Comparison of ENCODE assay signal across 10 cellular contexts in genomic region chr12:94689002-94689645, GRCh38. TPM values are rescaled to one million over a fixed set of nuclear protein-coding genes. Genes with fewer than 3 reads are reported as not detected.
A peak's percentile ranks its signal among the peaks of the same experiment; 100 is the strongest.
DNase-seq lines count a peak whose midpoint lies in the region; ATAC-seq lines count a peak whose summit lies in the region.
"Had no signal": no experiment of that assay in that cellular context is flagged by ENCODE, and none has a peak within 500 bp of the region (broad histone marks: within the 10 kb centered on the region; RNA-seq: fewer than 3 reads in every experiment).

No MANE protein-coding gene starts in this region.

- no peaks in the 10 kb centered on the region for H3K36me3 ChIP-seq in skeletal muscle satellite cell (ENCODE audit: insufficient read depth, low read length)
- no peaks in the 10 kb centered on the region for H3K36me3 ChIP-seq in CD4-positive, alpha-beta memory T cell (ENCODE audit: insufficient read depth, low read length)

- intact Hi-C loops in CD4-positive, alpha-beta memory T cell (cut with micrococcal nuclease): no loop called here
- intact Hi-C loops in left colon (cut with DNase I, micrococcal nuclease): no loop called here

- POLR2A ChIA-PET in CD4-positive, alpha-beta memory T cell (lab: Charles Lee; ENCODE audit: partially characterized antibody): no interaction called here

- peaks cover 17% of the 10 kb centered on the region for H3K4me1 ChIP-seq in skeletal muscle satellite cell (ENCODE audit: control insufficient read depth, insufficient read depth, low read length)
- no peaks in the 10 kb centered on the region for H3K4me1 ChIP-seq in CD4-positive, alpha-beta memory T cell (ENCODE audit: insufficient read depth, low read length)

- H3K4me3 Mint-ChIP-seq in CD4-positive, alpha-beta memory T cell: no peak overlapping the region
- H3K4me3 Mint-ChIP-seq: activated naive CD8-positive, alpha-beta T cell treated with anti-CD3 and anti-CD28 coated beads, Interleukin-2, amount 10 ng/mL, durations not matched to agents 7 days and 5 days had no signal

- peaks cover 4% of the 10 kb centered on the region for H3K27me3 ChIP-seq in skeletal muscle satellite cell (ENCODE audit: control insufficient read depth, insufficient read depth, low read length)
- H3K27me3 ChIP-seq in CD4-positive, alpha-beta memory T cell (ENCODE audit: insufficient read depth, low read length): no peaks in the 10 kb centered on the region

- CTCF ChIA-PET in CD4-positive, alpha-beta memory T cell (lab: Charles Lee; ENCODE audit: partially characterized antibody): no interaction called here

- H3K4me1 Mint-ChIP-seq in CD4-positive, alpha-beta memory T cell: no peaks in the 10 kb centered on the region

- no peaks in the 10 kb centered on the region for H3K9me3 ChIP-seq in skeletal muscle satellite cell (replicated peaks; ENCODE audit: low read length)
- H3K9me3 ChIP-seq in CD4-positive, alpha-beta memory T cell (ENCODE audit: control insufficient read depth in 1 of 2, low read length in 2 of 2): no peaks in the 10 kb centered on the region

- peak; percentile 53 for ATAC-seq in GM18520 (IDR thresholded peaks at IDR 0.05; ENCODE audit: unreplicated experiment)
- no peak for ATAC-seq in left colon

- H3K27ac Mint-ChIP-seq in CD4-positive, alpha-beta memory T cell: no peak overlapping the region
- H3K27ac Mint-ChIP-seq: activated naive CD8-positive, alpha-beta T cell treated with anti-CD3 and anti-CD28 coated beads, Interleukin-2, amount 10 ng/mL, durations not matched to agents 7 days and 5 days had no signal

- H3K27me3 Mint-ChIP-seq in CD4-positive, alpha-beta memory T cell: no peaks in the 10 kb centered on the region

- peak; percentile 77 for DNase-seq in MV-4-11 (lab: John Stamatoyannopoulos, UW)
- peak; percentile 41 for DNase-seq in fibroblast of gingiva (ENCODE audit: low read depth)
- no peak for DNase-seq in CD4-positive, alpha-beta memory T cell
- DNase-seq in DMS 273 (lab: John Stamatoyannopoulos, UW; ENCODE audit: unreplicated experiment): no peak
- DNase-seq in left colon: no peak
- DNase-seq in activated effector memory CD4-positive, alpha-beta T cell treated with Interleukin-2 at 50 U/mL for 16 hours: no peak
- DNase-seq: activated naive CD8-positive, alpha-beta T cell treated with anti-CD3 and anti-CD28 coated beads, Interleukin-2, amount 10 ng/mL, durations not matched to agents 7 days and 5 days had no signal

- H3K4me2 ChIP-seq in skeletal muscle satellite cell (ENCODE audit: low read length): peak overlapping the region; percentile 66

- H3K36me3 Mint-ChIP-seq in CD4-positive, alpha-beta memory T cell: no peaks in the 10 kb centered on the region
- H3K36me3 Mint-ChIP-seq: activated naive CD8-positive, alpha-beta T cell treated with anti-CD3 and anti-CD28 coated beads, Interleukin-2, amount 10 ng/mL, durations not matched to agents 7 days and 5 days had no signal

- H3K4me3 ChIP-seq in skeletal muscle satellite cell (ENCODE audit: low read length): peak overlapping the region; percentile 50
- H3K4me3 ChIP-seq in CD4-positive, alpha-beta memory T cell (ENCODE audit: low read length in 2 of 2): no peak overlapping the region

- peak overlapping the region; percentile 0 for H3K9ac ChIP-seq in skeletal muscle satellite cell (ENCODE audit: low read depth, low read length)

- peaks cover 0 to 2% (median 0%) of the 10 kb centered on the region in 8 donors for H3K9me3 Mint-ChIP-seq in CD4-positive, alpha-beta memory T cell
- H3K9me3 Mint-ChIP-seq: activated naive CD8-positive, alpha-beta T cell treated with anti-CD3 and anti-CD28 coated beads, Interleukin-2, amount 10 ng/mL, durations not matched to agents 7 days and 5 days had no signal

- no peak overlapping the region for H3K27ac ChIP-seq in CD4-positive, alpha-beta memory T cell (ENCODE audit: low read depth, low read length)

RNA-seq across cellular contexts. Expression of gene TMCC3, which starts 38.8 kb away (rescaled TPM):
- total RNA-seq in skeletal muscle satellite cell (2012; rRNA removed): 3.9 and 5.8 TPM in 2 replicates
- total RNA-seq in CD4-positive, alpha-beta memory T cell: under 1 TPM; 0.23 to 0.36 TPM
- polyA plus RNA-seq in CD4-positive, alpha-beta memory T cell: under 1 TPM; 0.14 to 0.91 TPM
- 10 to 100 TPM; 65.4 to 79.8 TPM for total RNA-seq in left colon
- total RNA-seq: NCI-H460 had no signal

Comparison
In these comparisons a context has a peak if more than half of its experiments do, and no peak if none do; other contexts are left out.
1. DNase-seq: peak in MV-4-11 (single experiment) and fibroblast of gingiva (single experiment); none in CD4-positive, alpha-beta memory T cell (0 of 5), DMS 273 (single experiment), left colon (0 of 2) and activated effector memory CD4-positive, alpha-beta T cell treated with Interleukin-2 at 50 U/mL for 16 hours (single experiment).
2. RNA of gene TMCC3, which starts 38.8 kb away (total RNA-seq): 65.4 to 79.8 TPM in left colon; 0.23 to 0.36 TPM in CD4-positive, alpha-beta memory T cell; every median in the first group is over 10 times any median in the second.